Comparison of ENCODE assay signal across 17 cellular contexts in genomic region chr2:133726906-133727305, GRCh38.
DNase-seq lines count a peak whose midpoint lies in the region; ATAC-seq, FAIRE-seq and TF ChIP-seq lines count a peak whose summit lies in the region.
"Had no signal": no experiment of that assay in that cellular context is flagged by ENCODE, and none has a peak within 500 bp of the region (broad histone marks: within the 10 kb centered on the region; RNA-seq: fewer than 3 reads in every experiment).

No MANE protein-coding gene starts in this region.

- H2AFZ ChIP-seq in GM12878 (ENCODE audit: control insufficient read depth, low read depth, low read length) = peak overlapping the region; percentile 23; the same call in 1 of the 2 replicates

- TF ChIP-seq RAD21 in GM12878 (IDR thresholded peaks at IDR 0.05; ENCODE audit: insufficient read depth, low read depth, low read length) = no peak

- no peaks in the 10 kb centered on the region for H3K9me3 Mint-ChIP-seq in osteocyte (ENCODE audit: unreplicated experiment)

- in situ Hi-C loops in GM12878 (cut with MboI) = no loop called here

- CTCF ChIA-PET in GM12878 (lab: Yijun Ruan, JAX) = interaction anchor here (0.6 kb wide), 1 partner anchor 21 kb away, joined by 4 read pairs; no protein-coding TSS in a partner anchor

- TF ChIP-seq CTCF in GM12865 (IDR thresholded peaks at IDR 0.05; ENCODE audit: insufficient read depth, low read depth, low read length, missing control alignments) = no peak
- no peak for TF ChIP-seq CTCF in GM12878 (IDR thresholded peaks at IDR 0.05 in 2 of 3, conservative IDR thresholded peaks at IDR 0.05 in 1 of 3; ENCODE audit: control insufficient read depth in 2 of 3, extremely low read depth in 1 of 3, insufficient read depth in 1 of 3, low read depth in 3 of 3, low read length in 3 of 3)
- TF ChIP-seq CTCF in right lobe of liver (IDR thresholded peaks at IDR 0.05) = no peak
- no peak for TF ChIP-seq CTCF in osteocyte (IDR thresholded peaks at IDR 0.05)

- no peaks in the 10 kb centered on the region for H3K36me3 Mint-ChIP-seq in osteocyte (ENCODE audit: unreplicated experiment)

- intact Hi-C loops in GM12878 (cut with micrococcal nuclease; ENCODE audit: unreplicated experiment) (no loop called here), right lobe of liver (cut with DNase I) (no loop called here)

- H3K9ac ChIP-seq in GM12878 (ENCODE audit: control insufficient read depth, insufficient read depth, low read length) (no peak overlapping the region), stomach smooth muscle (ENCODE audit: low read length in 2 of 2) (no peak overlapping the region)

- no peaks in the 10 kb centered on the region for H3K27me3 Mint-ChIP-seq in osteocyte (ENCODE audit: unreplicated experiment)

- WGBS in GM12878 (ENCODE audit: insufficient coverage, insufficient replicate concordance, low lambda C conversion rate, missing lambda C conversion rate) = 3% methylated on average over 4 of the region's 4 CpGs
- WGBS in right lobe of liver (ENCODE audit: insufficient coverage, low coverage, low lambda C conversion rate, missing lambda C conversion rate) = 14% methylated on average over 4 of the region's 4 CpGs

- H3K79me2 ChIP-seq in GM12878 (ENCODE audit: control insufficient read depth, insufficient read depth, low read length) = no peaks in the 10 kb centered on the region

- H3K36me3 ChIP-seq in GM12878 (ENCODE audit: control insufficient read depth in 2 of 2, insufficient read depth in 2 of 2, low read length in 1 of 2) = no peaks in the 10 kb centered on the region
- no peaks in the 10 kb centered on the region for H3K36me3 ChIP-seq in right lobe of liver
- no peaks in the 10 kb centered on the region for H3K36me3 ChIP-seq in stomach smooth muscle (ENCODE audit: control insufficient read depth in 2 of 2, insufficient read depth in 2 of 2, low read length in 2 of 2)
- H3K36me3 ChIP-seq: ascending aorta had no signal

- no TSS peak for BruUV-seq in GM12878 (replicated peaks; lab: Mats Ljungman, UMichigan)

- H3K27me3 ChIP-seq in GM12878 (replicated peaks in 1 of 2; ENCODE audit: control insufficient read depth in 2 of 2, insufficient read depth in 2 of 2, low read length in 1 of 2) (no peaks in the 10 kb centered on the region; a peak in 1 of 4 replicates), right lobe of liver (no peaks in the 10 kb centered on the region), stomach smooth muscle (ENCODE audit: control insufficient read depth in 1 of 2, insufficient read depth in 2 of 2, low read length in 2 of 2) (no peaks in the 10 kb centered on the region)
- H3K27me3 ChIP-seq: ascending aorta had no signal

- peaks cover 5% of the 10 kb centered on the region for H3K4me1 Mint-ChIP-seq in osteocyte (ENCODE audit: unreplicated experiment)

- SMC1A ChIA-PET in GM12878 (lab: Charles Lee; ENCODE audit: uncharacterized antibody, unreplicated experiment) = interaction anchor here (0.8 kb wide), 1 partner anchor 53 kb away, joined by 3 read pairs; no protein-coding TSS in a partner anchor

- no peak for FAIRE-seq in GM12878 (lab: Jason Lieb, UNC)
- FAIRE-seq: colon had no signal

- H3K4me2 ChIP-seq in GM12878 (ENCODE audit: control insufficient read depth, insufficient read depth) = no peak overlapping the region

- H3K27ac Mint-ChIP-seq in osteocyte (ENCODE audit: unreplicated experiment) = no peak overlapping the region

- H3K9me3 ChIP-seq in GM12878 (replicated peaks; ENCODE audit: control insufficient read depth, insufficient read depth, low read length) (no peaks in the 10 kb centered on the region), right lobe of liver (no peaks in the 10 kb centered on the region), stomach smooth muscle (ENCODE audit: control insufficient read depth in 2 of 2, low read length in 2 of 2) (no peaks in the 10 kb centered on the region)
- H3K9me3 ChIP-seq: ascending aorta had no signal

- POLR2A ChIA-PET in GM12878 (lab: Charles Lee) = no interaction called here

- TF ChIP-seq POLR2A in GM12878 (IDR thresholded peaks at IDR 0.05; ENCODE audit: low read depth, low read length) (no peak), right lobe of liver (IDR thresholded peaks at IDR 0.05) (no peak)

- H3K4me3 Mint-ChIP-seq in osteocyte (ENCODE audit: unreplicated experiment) = no peak overlapping the region

- RAD21 ChIA-PET in GM12878 (lab: Charles Lee; ENCODE audit: unreplicated experiment) = no interaction called here

- H3K4me1 ChIP-seq in GM12878 (ENCODE audit: control insufficient read depth, insufficient read depth, low read length) (no peaks in the 10 kb centered on the region), right lobe of liver (peaks cover 0 to 8% (median 0%) of the 10 kb centered on the region in 4 donors), stomach smooth muscle (ENCODE audit: control insufficient read depth, insufficient read depth, low read length) (peaks cover 6% of the 10 kb centered on the region)
- H3K4me1 ChIP-seq: ascending aorta had no signal

- DNase-seq in GM12865 (ENCODE audit: low read depth) (no peak), GM12878 (ENCODE audit: low read depth, low spot score) (no peak), right lobe of liver (no peak), osteocyte (ENCODE audit: extremely low spot score, unreplicated experiment) (no peak)
- DNase-seq in activated CD4-positive, CD25-positive, alpha-beta regulatory T cell (lab: John Stamatoyannopoulos, UW) = no peak
- no peak for DNase-seq in activated CD4-positive, alpha-beta T cell treated with anti-CD3 and anti-CD28 coated beads, Interleukin-2, amount 50 U/mL, for 48 hours
- DNase-seq: activated effector memory CD4-positive, alpha-beta T cell treated with Interleukin-2 at 50 U/mL for 16 hours; DMS153; kidney glomerular epithelial cell; NCI-H146; NCI-H226; stimulated activated CD4-positive, alpha-beta T cell treated with anti-CD3 and anti-CD28 coated beads, Interleukin-15, amount 100 ng/mL, for 24 hours had no signal

- no peak overlapping the region for H3K27ac ChIP-seq in GM12878 (ENCODE audit: control insufficient read depth, insufficient read depth)
- peak overlapping the region in 1 of 3 donors; percentile 33 for H3K27ac ChIP-seq in right lobe of liver
- no peak overlapping the region for H3K27ac ChIP-seq in stomach smooth muscle (ENCODE audit: low read length)
- H3K27ac ChIP-seq: ascending aorta, C4-2B had no signal

- H4K20me1 ChIP-seq in GM12878 (ENCODE audit: control insufficient read depth, insufficient read depth) = no peaks in the 10 kb centered on the region

- ATAC-seq in GM12878 = no peak
- ATAC-seq in right lobe of liver = peak; percentile 65 to 85 (median 76)
- ATAC-seq: HCT116 had no signal

- H3K4me3 ChIP-seq in GM12865 (ENCODE audit: low read depth, low read length) (peak overlapping the region; percentile 27; the same call in 1 of the 2 replicates), GM12878 (no peak overlapping the region), right lobe of liver (peak overlapping the region in 2 of 3 donors; percentile 29), stomach smooth muscle (ENCODE audit: low read length in 2 of 2) (peak overlapping the region; percentile 29 to 50)

- TF ChIP-seq EP300 in GM12878 (IDR thresholded peaks at IDR 0.05; ENCODE audit: borderline replicate concordance in 1 of 2, control insufficient read depth in 1 of 2, low read depth in 2 of 2, low read length in 2 of 2) = no peak

TF ChIP-seq in GM12878, 131 proteins besides CTCF, POLR2A, EP300 and RAD21 (continues in another document):
- no peak for TF ChIP-seq HDGF (IDR thresholded peaks at IDR 0.05)
- no peak for TF ChIP-seq CBFB (IDR thresholded peaks at IDR 0.05; ENCODE audit: low read depth)
- no peak for TF ChIP-seq TCF12 (IDR thresholded peaks at IDR 0.05; ENCODE audit: low read depth, low read length)
- TF ChIP-seq GABPA (IDR thresholded peaks at IDR 0.05; ENCODE audit: low read depth) = no peak
- TF ChIP-seq MYB (IDR thresholded peaks at IDR 0.05; ENCODE audit: borderline replicate concordance, low read depth, low read length) = no peak
- TF ChIP-seq IRF3 (IDR thresholded peaks at IDR 0.05) = no peak
- TF ChIP-seq BHLHE40 (IDR thresholded peaks at IDR 0.05; ENCODE audit: borderline replicate concordance in 1 of 2, low read depth in 2 of 2, low read length in 1 of 2) = no peak
- TF ChIP-seq PBX3 (IDR thresholded peaks at IDR 0.05; ENCODE audit: insufficient replicate concordance, low read depth, low read length) = no peak
- TF ChIP-seq MEF2B (IDR thresholded peaks at IDR 0.05; ENCODE audit: partially characterized antibody, poor library complexity, severe bottlenecking) = no peak
- TF ChIP-seq RELB (IDR thresholded peaks at IDR 0.05; ENCODE audit: low read depth) = no peak
- TF ChIP-seq PAX5 (IDR thresholded peaks at IDR 0.05; ENCODE audit: borderline replicate concordance, low read depth, low read length) = no peak
